Comparison of ENCODE assay signal across 9 cellular contexts in genomic region chr16:31201511-31202401, GRCh38. TPM values are rescaled to one million over a fixed set of nuclear protein-coding genes. Genes with fewer than 3 reads are reported as not detected.
A peak's percentile ranks its signal among the peaks of the same experiment; 100 is the strongest.
DNase-seq lines count a peak whose midpoint lies in the region; ATAC-seq and TF ChIP-seq lines count a peak whose summit lies in the region.
"Had no signal": no experiment of that assay in that cellular context is flagged by ENCODE, and none has a peak within 500 bp of the region (broad histone marks: within the 10 kb centered on the region; RNA-seq: fewer than 3 reads in every experiment).

No MANE protein-coding gene starts in this region.

- peaks cover 2% of the 10 kb centered on the region for H3K4me1 Mint-ChIP-seq in progenitor cell of endocrine pancreas (ENCODE audit: low read depth)

- H4K20me1 ChIP-seq in DOHH2 (ENCODE audit: control insufficient read depth, insufficient read depth, low read depth, low read length), result no peaks in the 10 kb centered on the region; the same call in 1 of the 2 replicates

- H3K27ac ChIP-seq in DOHH2 (ENCODE audit: low read depth, low read length) (peak overlapping the region; percentile 14; the same call in 1 of the 2 replicates), heart right ventricle (peak overlapping the region in 7 of 10 donors; percentile 46 to 91 (median 72))

- 21 to 28% methylated on average over 34 of the region's 34 CpGs for WGBS in heart right ventricle, 2 donors

- H3K36me3 ChIP-seq in DOHH2 (ENCODE audit: control insufficient read depth, low read length) (peaks cover 7% of the 10 kb centered on the region; the same call in 1 of the 2 replicates), heart right ventricle (peaks cover 0 to 36% (median 2%) of the 10 kb centered on the region in 9 donors)

- H3F3A ChIP-seq in DOHH2 (ENCODE audit: control insufficient read depth, insufficient read depth), result peaks cover 42% of the 10 kb centered on the region

- H3K27me3 Mint-ChIP-seq in progenitor cell of endocrine pancreas, result peaks cover 37% of the 10 kb centered on the region

- peak overlapping the region; percentile 90 for H3K4me2 ChIP-seq in DOHH2 (ENCODE audit: low read length)

- no peaks in the 10 kb centered on the region for H3K9me3 ChIP-seq in DOHH2 (ENCODE audit: control insufficient read depth, insufficient read depth, low read length)
- no peaks in the 10 kb centered on the region for H3K9me3 ChIP-seq in heart right ventricle

- peak overlapping the region; percentile 74 for H3K4me3 Mint-ChIP-seq in progenitor cell of endocrine pancreas (ENCODE audit: low read depth)

- DNase-seq in NAMALWA (ENCODE audit: low spot score) (peak; percentile 78), heart right ventricle (peak; percentile 16 to 44), progenitor cell of endocrine pancreas (ENCODE audit: low spot score, unreplicated experiment) (peak; percentile 32), GM10266 (ENCODE audit: extremely low spot score) (no peak), NCI-H1417 treated with DMSO at 0.1 percent for 48 hours (lab: John Stamatoyannopoulos, UW) (no peak)
- peak; percentile 32 for DNase-seq in activated naive CD4-positive, alpha-beta T cell treated with Interleukin-2 at 50 U/mL for 16 hours

- no peak overlapping the region for H3K27ac Mint-ChIP-seq in progenitor cell of endocrine pancreas

- H3K79me2 ChIP-seq in DOHH2 (ENCODE audit: control insufficient read depth, low read length), result no peaks in the 10 kb centered on the region

- TF ChIP-seq CTCF in DOHH2 (IDR thresholded peaks at IDR 0.05; ENCODE audit: low read depth, low read length, poor library complexity, severe bottlenecking), result no peak
- TF ChIP-seq CTCF in heart right ventricle (IDR thresholded peaks at IDR 0.05), result no peak
- TF ChIP-seq CTCF in progenitor cell of endocrine pancreas (IDR thresholded peaks at IDR 0.05; ENCODE audit: unreplicated experiment), result no peak
- no peak for TF ChIP-seq CTCF in GM10266 (IDR thresholded peaks at IDR 0.05; ENCODE audit: control insufficient read depth, insufficient read depth, low read depth, missing control alignments)

- peaks cover 25% of the 10 kb centered on the region for H3K27me3 ChIP-seq in DOHH2 (ENCODE audit: control insufficient read depth, low read length)
- no peaks in the 10 kb centered on the region for H3K27me3 ChIP-seq in heart right ventricle

- H3K4me1 ChIP-seq in DOHH2 (ENCODE audit: control insufficient read depth, low read length) (peaks cover 31% of the 10 kb centered on the region), heart right ventricle (peaks cover 0 to 50% (median 17%) of the 10 kb centered on the region in 9 donors)

- H3K9me3 Mint-ChIP-seq in progenitor cell of endocrine pancreas (ENCODE audit: low read depth), result no peaks in the 10 kb centered on the region

- intact Hi-C loops in heart right ventricle (cut with DNase I), result loop anchor here in 2 of 10 donors (2.0 to 10.0 kb wide), 2 partner anchors 15 to 243 kb away; partner anchors contain the start of gene ZNF843 (in 1 of the 2)

- H3K9me2 ChIP-seq in DOHH2 (replicated peaks; ENCODE audit: control insufficient read depth, low read length), result no peaks in the 10 kb centered on the region

- H3K4me3 ChIP-seq in DOHH2 (ENCODE audit: low read length), result peak overlapping the region; percentile 72
- peak overlapping the region; percentile 46 to 84 (median 72) for H3K4me3 ChIP-seq in heart right ventricle
- H3K4me3 ChIP-seq: SK-N-MC had no signal

- ATAC-seq in GM21526 (IDR thresholded peaks at IDR 0.05; ENCODE audit: low FRiP score, unreplicated experiment), result peak; percentile 46
- ATAC-seq in heart right ventricle, result peak; percentile 53 to 69 (median 63)

- peaks cover 6% of the 10 kb centered on the region for H3K36me3 Mint-ChIP-seq in progenitor cell of endocrine pancreas (ENCODE audit: insufficient read depth)

RNA-seq across cellular contexts. Expression of gene PYCARD, which starts 0.8 kb away (rescaled TPM):
- total RNA-seq in heart right ventricle (10 to 100 TPM in 2 of 10 donors, 1 to 10 TPM in 8; 1.7 to 26.1 (median 2.8) TPM), progenitor cell of endocrine pancreas (4.6 and 5.4 TPM in 2 replicates)
- polyA plus RNA-seq in heart right ventricle, result 10 to 100 TPM in 1 of 2 donors, 1 to 10 TPM in 1; 8.3 to 13.9 TPM

RNA-seq across cellular contexts. Expression of gene TRIM72, which starts 12.2 kb away (rescaled TPM):
- total RNA-seq in heart right ventricle (1 to 10 TPM in 6 of 10 donors, under 1 TPM in 4; 0.61 to 4.8 (median 1.2) TPM), progenitor cell of endocrine pancreas (0.14 TPM in 1 of 2 replicates, not detected in the other)
- 1 to 10 TPM in 1 of 2 donors, under 1 TPM in 1; 0.51 to 1.2 TPM for polyA plus RNA-seq in heart right ventricle

RNA-seq across cellular contexts. Expression of gene PYDC1, which starts 15.2 kb away (rescaled TPM):
- not detected for total RNA-seq in heart right ventricle
- polyA plus RNA-seq in heart right ventricle, result not detected
- total RNA-seq in progenitor cell of endocrine pancreas, result not detected in 2 replicates

RNA-seq across cellular contexts. Expression of gene FUS, which starts 21.8 kb away (rescaled TPM):
- total RNA-seq in heart right ventricle (100 to 1,000 TPM; 127 to 174 (median 140) TPM), progenitor cell of endocrine pancreas (739 TPM in 2 replicates)
- polyA plus RNA-seq in heart right ventricle, result 100 to 1,000 TPM; 116 to 240 TPM

RNA-seq across cellular contexts. Expression of gene PRSS36, which starts 51.9 kb away (rescaled TPM):
- 1 to 10 TPM in 6 of 10 donors, under 1 TPM in 4; 0.30 to 3.1 (median 1.3) TPM for total RNA-seq in heart right ventricle
- 1 to 10 TPM; 1.2 to 3.4 TPM for polyA plus RNA-seq in heart right ventricle
- 0.65 and 0.69 TPM in 2 replicates for total RNA-seq in progenitor cell of endocrine pancreas

Comparison
In these comparisons a context has a peak if more than half of its experiments do, and no peak if none do; other contexts are left out.
1. DNase-seq: peak in NAMALWA (single experiment), activated naive CD4-positive, alpha-beta T cell treated with Interleukin-2 at 50 U/mL for 16 hours (single experiment), heart right ventricle (2 of 2) and progenitor cell of endocrine pancreas (single experiment); none in GM10266 (single experiment) and NCI-H1417 treated with DMSO at 0.1 percent for 48 hours (single experiment).